11 cellular contexts compared by ENCODE assay signal in genomic region chr10:88994034-88994433, GRCh38. TPM values are rescaled to one million over a fixed set of nuclear protein-coding genes. Genes with fewer than 3 reads are reported as not detected.
A peak's percentile ranks its signal among the peaks of the same experiment; 100 is the strongest.
DNase-seq lines count a peak whose midpoint lies in the region; FAIRE-seq and TF ChIP-seq lines count a peak whose summit lies in the region.
"Had no signal": no experiment of that assay in that cellular context is flagged by ENCODE, and none has a peak within 500 bp of the region (broad histone marks: within the 10 kb centered on the region; RNA-seq: fewer than 3 reads in every experiment).

No MANE protein-coding gene starts in this region.

- no peaks in the 10 kb centered on the region for H3K9me3 ChIP-seq in testis
- H3K9me3 ChIP-seq: BE2C had no signal

- TF ChIP-seq CTCF in fibroblast of mammary gland (conservative IDR thresholded peaks at IDR 0.05; ENCODE audit: control insufficient read depth, insufficient read depth, low read depth, low read length) (no peak), testis (IDR thresholded peaks at IDR 0.05) (no peak)

- H3K4me3 ChIP-seq in fibroblast of mammary gland (ENCODE audit: control insufficient read depth, low read depth, low read length) (peak overlapping the region; percentile 5), testis (no peak overlapping the region)

- peaks cover 65% of the 10 kb centered on the region for H3K4me1 Mint-ChIP-seq in activated T-cell treated with anti-CD3 and anti-CD28 coated beads, Interleukin-2, amount 50 U/mL, for 24 hours (ENCODE audit: low read depth)

- H3K27me3 ChIP-seq in testis = no peaks in the 10 kb centered on the region

- no peaks in the 10 kb centered on the region for H3K36me3 ChIP-seq in testis (ENCODE audit: low read depth, missing control alignments)
- H3K36me3 ChIP-seq: BE2C had no signal

- peak overlapping the region; percentile 35 to 95 for H3K27ac ChIP-seq in testis

- peaks cover 24% of the 10 kb centered on the region for H3K36me3 Mint-ChIP-seq in activated T-cell treated with anti-CD3 and anti-CD28 coated beads, Interleukin-2, amount 50 U/mL, for 24 hours (ENCODE audit: low read depth)

- H3K4me1 ChIP-seq in testis = peaks cover 13% of the 10 kb centered on the region
- H3K4me1 ChIP-seq: BE2C had no signal

- no peaks in the 10 kb centered on the region for H3K27me3 Mint-ChIP-seq in activated T-cell treated with anti-CD3 and anti-CD28 coated beads, Interleukin-2, amount 50 U/mL, for 24 hours

- DNase-seq in activated T-cell treated with anti-CD3 and anti-CD28 coated beads, Interleukin-2, amount 50 U/mL, for 24 hours = no peak
- DNase-seq in activated T-cell treated with anti-CD3 and anti-CD28 coated beads, Interleukin-2, amount 50 U/mL, for 1 hour = no peak
- DNase-seq in RCC 7860 (ENCODE audit: low spot score) = peak; percentile 40
- peak; percentile 44 for DNase-seq in fibroblast of mammary gland (ENCODE audit: low read depth)
- DNase-seq in testis = no peak
- DNase-seq in NCI-H1694 (lab: John Stamatoyannopoulos, UW) = no peak
- no peak for DNase-seq in occipital lobe (lab: John Stamatoyannopoulos, UW)
- no peak for DNase-seq in stimulated activated CD4-positive, alpha-beta T cell treated with anti-CD3 and anti-CD28 coated beads, Interleukin-4, amount 100 ng/mL, for 1 hour
- DNase-seq: BE2C; nucleus accumbens; stimulated activated naive CD4-positive, alpha-beta T cell had no signal

- no peak for TF ChIP-seq POLR2A in testis (IDR thresholded peaks at IDR 0.05)

- intact Hi-C loops in testis (cut with DNase I; ENCODE audit: low total_unique reads) = no loop called here

- WGBS in testis, 2 donors = 38 to 50% methylated on average over 1 of the region's 1 CpG

- no peak for FAIRE-seq in RCC 7860 (lab: Jason Lieb, UNC)

- peak overlapping the region; percentile 60 for H3K4me3 Mint-ChIP-seq in activated T-cell treated with anti-CD3 and anti-CD28 coated beads, Interleukin-2, amount 50 U/mL, for 24 hours

- H3K9me3 Mint-ChIP-seq in activated T-cell treated with anti-CD3 and anti-CD28 coated beads, Interleukin-2, amount 50 U/mL, for 24 hours = no peaks in the 10 kb centered on the region

- peak overlapping the region; percentile 77 for H3K27ac Mint-ChIP-seq in activated T-cell treated with anti-CD3 and anti-CD28 coated beads, Interleukin-2, amount 50 U/mL, for 24 hours

RNA-seq across cellular contexts. Expression of gene FAS, which starts 3.4 kb away (rescaled TPM):
- total RNA-seq in testis (10 to 100 TPM in 1 of 2 donors, 1 to 10 TPM in 1; 9.3 to 10.7 TPM), occipital lobe (2.2 TPM)
- 16.2 TPM for polyA plus RNA-seq in testis (ENCODE audit: insufficient read depth, low read depth, low replicate concordance)

RNA-seq across cellular contexts. Expression of gene ACTA2, which starts 41.5 kb away (rescaled TPM):
- 100 to 1,000 TPM; 398 to 527 TPM for total RNA-seq in testis
- polyA plus RNA-seq in testis (ENCODE audit: insufficient read depth, low read depth, low replicate concordance) = 939 TPM
- total RNA-seq in occipital lobe = 14.3 TPM

Comparison
In these comparisons a context has a peak if more than half of its experiments do, and no peak if none do; other contexts are left out.
1. DNase-seq: peak in RCC 7860 (single experiment) and fibroblast of mammary gland (single experiment); none in activated T-cell treated with anti-CD3 and anti-CD28 coated beads, Interleukin-2, amount 50 U/mL, for 24 hours (single experiment), activated T-cell treated with anti-CD3 and anti-CD28 coated beads, Interleukin-2, amount 50 U/mL, for 1 hour (single experiment), testis (single experiment), NCI-H1694 (single experiment), occipital lobe (single experiment) and stimulated activated CD4-positive, alpha-beta T cell treated with anti-CD3 and anti-CD28 coated beads, Interleukin-4, amount 100 ng/mL, for 1 hour (single experiment).
2. RNA of gene ACTA2, which starts 41.5 kb away (total RNA-seq): 398 to 527 TPM in testis; 14.3 TPM in occipital lobe (single experiment); every median in the first group is over 10 times any median in the second.